ENCODE assay signal across 20 cellular contexts in the genomic region with DNA sequence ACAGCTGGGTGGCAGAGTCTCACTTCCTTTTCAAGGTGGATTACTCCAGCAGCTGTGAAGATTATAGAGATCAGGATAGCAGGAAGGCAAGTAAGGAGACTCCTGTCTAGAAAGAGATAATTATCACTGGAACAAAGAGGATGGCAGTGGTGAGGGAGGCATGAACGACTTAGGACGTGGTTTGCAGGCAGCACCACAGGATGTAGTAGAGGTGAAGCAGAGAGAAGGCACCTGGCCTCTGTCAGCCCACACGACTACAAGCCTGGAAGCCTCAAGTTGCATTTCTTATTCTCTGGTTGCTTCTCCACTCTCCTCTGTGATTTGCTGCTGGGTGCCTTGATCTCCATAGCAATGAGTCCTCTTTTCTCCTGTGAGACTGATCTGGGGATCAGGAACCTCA.
DNase-seq lines count a peak whose midpoint lies in the region; ATAC-seq, FAIRE-seq and TF ChIP-seq lines count a peak whose summit lies in the region.
"Had no signal": no experiment of that assay in that cellular context is flagged by ENCODE, and none has a peak within 500 bp of the region (broad histone marks: within the 10 kb centered on the region; RNA-seq: fewer than 3 reads in every experiment).

No MANE protein-coding gene starts in this region.

- ATAC-seq in DND-41 (ENCODE audit: insufficient read depth, low read depth) = 0 out of 3 replicates have a peak, but pooled peaks have one; percentile 35
- peak; percentile 74 for ATAC-seq in T-helper 17 cell
- ATAC-seq: body of pancreas; heart left ventricle; stimulated activated effector memory CD8-positive, alpha-beta T cell treated with anti-CD3 and anti-CD28 coated beads, Interleukin-12 subunit alpha, Interleukin-12 subunit beta, amount 100 ng/mL, for 72 hours had no signal

- no CpG with 5 or more reads among the region's 3 CpGs for WGBS in H9 (ENCODE audit: extremely low coverage, insufficient read length, low lambda C conversion rate)

- no peak overlapping the region for H3K4ac ChIP-seq in H9 (ENCODE audit: low read depth, low read length)

- TF ChIP-seq CTCF in DND-41 (IDR thresholded peaks at IDR 0.05; ENCODE audit: borderline replicate concordance, extremely low read depth, low read length, poor library complexity, severe bottlenecking) (no peak), H9 (conservative IDR thresholded peaks at IDR 0.05) (no peak), bronchial epithelial cell (IDR thresholded peaks at IDR 0.05; ENCODE audit: insufficient read depth, low read length, severe bottlenecking) (no peak), osteoblast (IDR thresholded peaks at IDR 0.05; ENCODE audit: extremely low read depth, low read depth, low read length) (no peak)

- H3K23ac ChIP-seq in H9 (ENCODE audit: insufficient read length, low read depth, low read length) = no peak overlapping the region

- H4K8ac ChIP-seq in H9 (replicated peaks; ENCODE audit: insufficient read length, low read depth, low read length) = no peak overlapping the region

- H3K4me1 Mint-ChIP-seq in H9 (peaks cover 5% of the 10 kb centered on the region in 2 experiments), T-helper 17 cell (peaks cover 19% of the 10 kb centered on the region)
- H3K4me1 Mint-ChIP-seq: activated B cell treated with CpG ODN at 0.5 μM for 24 hours; stimulated activated effector memory CD8-positive, alpha-beta T cell treated with anti-CD3 and anti-CD28 coated beads, Interleukin-12 subunit alpha, Interleukin-12 subunit beta, amount 100 ng/mL, for 72 hours had no signal

- no peak overlapping the region for H3K14ac ChIP-seq in H9 (ENCODE audit: insufficient read depth, low read length)

- no peak overlapping the region for H3K18ac ChIP-seq in H9 (ENCODE audit: insufficient read length, low read depth, low read length)

- peaks cover 0 to under 1% of the 10 kb centered on the region in 2 experiments; a peak in 1 of 5 replicates for H3K9me3 Mint-ChIP-seq in H9
- H3K9me3 Mint-ChIP-seq: activated B cell treated with CpG ODN at 0.5 μM for 24 hours; stimulated activated effector memory CD8-positive, alpha-beta T cell treated with anti-CD3 and anti-CD28 coated beads, Interleukin-12 subunit alpha, Interleukin-12 subunit beta, amount 100 ng/mL, for 72 hours; type B pancreatic cell had no signal

- H3K79me1 ChIP-seq in H9 (ENCODE audit: insufficient read depth, low read depth, low read length, poor library complexity, severe bottlenecking) = no peaks in the 10 kb centered on the region

- H3K27ac ChIP-seq in DND-41 (ENCODE audit: low read length) = no peak overlapping the region
- H3K27ac ChIP-seq in H9 (ENCODE audit: insufficient read length, low read depth, low read length) = no peak overlapping the region
- H3K27ac ChIP-seq in osteoblast (ENCODE audit: low read depth, low read length) = no peak overlapping the region
- H3K27ac ChIP-seq: body of pancreas, dorsolateral prefrontal cortex, heart left ventricle, RWPE1 had no signal

- H3K79me2 ChIP-seq in DND-41 (ENCODE audit: insufficient read depth, low read length) (no peaks in the 10 kb centered on the region), H9 (ENCODE audit: insufficient read depth, low read length) (no peaks in the 10 kb centered on the region), osteoblast (ENCODE audit: insufficient read depth, low read length) (no peaks in the 10 kb centered on the region)

- H2AK5ac ChIP-seq in H9 (ENCODE audit: insufficient read length, low read length) = no peak overlapping the region

- no peaks in the 10 kb centered on the region for H3K36me3 Mint-ChIP-seq in H9 (ENCODE audit: insufficient read depth in 1 of 3, low read depth in 3 of 3)
- no peaks in the 10 kb centered on the region for H3K36me3 Mint-ChIP-seq in T-helper 17 cell (ENCODE audit: low read depth)
- H3K36me3 Mint-ChIP-seq: stimulated activated effector memory CD8-positive, alpha-beta T cell treated with anti-CD3 and anti-CD28 coated beads, Interleukin-12 subunit alpha, Interleukin-12 subunit beta, amount 100 ng/mL, for 72 hours had no signal

- intact Hi-C loops in posterior vena cava (cut with DNase I) = no loop called here

- H3K9me3 ChIP-seq in DND-41 (ENCODE audit: insufficient read depth, low read length, severe bottlenecking) (no peaks in the 10 kb centered on the region), H9 (ENCODE audit: control insufficient read depth, low read depth, low read length) (no peaks in the 10 kb centered on the region), T-helper 17 cell (ENCODE audit: control insufficient read depth, low read length, poor library complexity, severe bottlenecking) (no peaks in the 10 kb centered on the region), osteoblast (ENCODE audit: low read depth, low read length) (no peaks in the 10 kb centered on the region)
- H3K9me3 ChIP-seq: body of pancreas, heart left ventricle had no signal

- no peak overlapping the region for H2BK15ac ChIP-seq in H9 (ENCODE audit: low read depth, low read length)

- H3K9ac ChIP-seq in DND-41 (ENCODE audit: low read depth, low read length) (no peak overlapping the region), H9 (ENCODE audit: extremely low read depth, insufficient read length, low read length) (no peak overlapping the region)

- H2BK12ac ChIP-seq in H9 (ENCODE audit: insufficient read length, low read depth, low read length) = no peak overlapping the region

- DNase-seq in DND-41 (no peak), H9 (no peak), T-helper 17 cell (no peak), bronchial epithelial cell (ENCODE audit: low read depth) (no peak), OCI-M2 (lab: John Stamatoyannopoulos, UW; ENCODE audit: unreplicated experiment) (no peak), H4 (ENCODE audit: low spot score) (no peak), osteoblast (ENCODE audit: insufficient read length, low spot score, missing footprints) (no peak), posterior vena cava (ENCODE audit: low spot score) (no peak)
- DNase-seq: activated B cell treated with CpG ODN at 0.5 μM for 24 hours, body of pancreas, dorsolateral prefrontal cortex, heart left ventricle, KBM-7, kidney glomerular epithelial cell, NCI-H1105 treated with DMSO at 0.1 percent for 48 hours had no signal

- no peaks in the 10 kb centered on the region for H3K36me3 ChIP-seq in DND-41 (ENCODE audit: insufficient read depth, low read length)
- no peaks in the 10 kb centered on the region for H3K36me3 ChIP-seq in bronchial epithelial cell (ENCODE audit: control insufficient read depth, insufficient read depth, low read length)
- no peaks in the 10 kb centered on the region for H3K36me3 ChIP-seq in osteoblast (ENCODE audit: insufficient read depth, low read length)
- H3K36me3 ChIP-seq: heart left ventricle had no signal

- no peak overlapping the region for H3K4me2 ChIP-seq in DND-41 (ENCODE audit: insufficient read depth, low read length)
- no peak overlapping the region for H3K4me2 ChIP-seq in H9 (ENCODE audit: insufficient read depth, insufficient read length, low read length)
- no peak overlapping the region for H3K4me2 ChIP-seq in osteoblast (ENCODE audit: insufficient read depth, low read length)

- no peak overlapping the region for H3K4me3 ChIP-seq in DND-41 (ENCODE audit: low read depth in 1 of 2, low read length in 2 of 2)
- H3K4me3 ChIP-seq in bronchial epithelial cell (ENCODE audit: low read depth, low read length) = no peak overlapping the region
- H3K4me3 ChIP-seq in osteoblast (ENCODE audit: insufficient read depth, low read length) = no peak overlapping the region
- H3K4me3 ChIP-seq: body of pancreas, dorsolateral prefrontal cortex, heart left ventricle, skin epidermis had no signal

- no peak overlapping the region for H2BK20ac ChIP-seq in H9 (ENCODE audit: low read depth, low read length, poor library complexity, severe bottlenecking)

- H3K4me1 ChIP-seq in DND-41 (ENCODE audit: insufficient read depth, low read length) = no peaks in the 10 kb centered on the region
- no peaks in the 10 kb centered on the region; the same call in 1 of the 2 replicates for H3K4me1 ChIP-seq in H9 (ENCODE audit: insufficient read depth, low read length)
- no peaks in the 10 kb centered on the region for H3K4me1 ChIP-seq in osteoblast (ENCODE audit: insufficient read depth, low read length)
- H3K4me1 ChIP-seq: body of pancreas had no signal

- no peaks in the 10 kb centered on the region for H3K23me2 ChIP-seq in H9 (ENCODE audit: insufficient read length, low read depth, low read length, poor library complexity, severe bottlenecking)

- H2BK120ac ChIP-seq in H9 (ENCODE audit: low read depth, low read length, poor library complexity, severe bottlenecking) = no peak overlapping the region

- H4K91ac ChIP-seq in H9 (ENCODE audit: insufficient read length, low read depth, low read length) = no peak overlapping the region

- H3K27me3 ChIP-seq in DND-41 (ENCODE audit: insufficient read depth, low read length, poor library complexity) = peaks cover 3% of the 10 kb centered on the region
- H3K27me3 ChIP-seq in H9 (ENCODE audit: insufficient read depth, low read length) = no peaks in the 10 kb centered on the region
- H3K27me3 ChIP-seq in bronchial epithelial cell (ENCODE audit: control insufficient read depth, insufficient read depth, low read length) = no peaks in the 10 kb centered on the region
- no peaks in the 10 kb centered on the region for H3K27me3 ChIP-seq in osteoblast (ENCODE audit: insufficient read depth, low read length)
- H3K27me3 ChIP-seq: body of pancreas, heart left ventricle had no signal

- H4K20me1 ChIP-seq in DND-41 (ENCODE audit: insufficient read depth, low read length) (no peaks in the 10 kb centered on the region), H9 (ENCODE audit: control insufficient read depth, insufficient read depth, insufficient read length) (no peaks in the 10 kb centered on the region), osteoblast (ENCODE audit: insufficient read depth, low read length) (no peaks in the 10 kb centered on the region)

- no peak overlapping the region for H3K56ac ChIP-seq in H9 (ENCODE audit: insufficient read length, low read depth, low read length)

- H3K4me3 Mint-ChIP-seq in H9 = no peak overlapping the region
- H3K4me3 Mint-ChIP-seq in T-helper 17 cell = no peak overlapping the region
- H3K4me3 Mint-ChIP-seq: activated B cell treated with CpG ODN at 0.5 μM for 24 hours; stimulated activated effector memory CD8-positive, alpha-beta T cell treated with anti-CD3 and anti-CD28 coated beads, Interleukin-12 subunit alpha, Interleukin-12 subunit beta, amount 100 ng/mL, for 72 hours; type B pancreatic cell had no signal

- no peak overlapping the region for H3T11ph ChIP-seq in H9 (ENCODE audit: low read length)

- no peak overlapping the region for H4K5ac ChIP-seq in H9 (ENCODE audit: insufficient read length, low read depth, low read length)

- FAIRE-seq in bronchial epithelial cell (lab: Jason Lieb, UNC) = peak; percentile 50
- FAIRE-seq: GM18507 had no signal

- no peak overlapping the region for H2AFZ ChIP-seq in DND-41 (ENCODE audit: low read depth, low read length)
- H2AFZ ChIP-seq in H9 (ENCODE audit: low read length) = peak overlapping the region; percentile 29
- no peak overlapping the region for H2AFZ ChIP-seq in osteoblast (ENCODE audit: low read length)

- H3K27ac Mint-ChIP-seq in H9 (no peak overlapping the region), T-helper 17 cell (peak overlapping the region; percentile 81)
- H3K27ac Mint-ChIP-seq: activated B cell treated with CpG ODN at 0.5 μM for 24 hours; stimulated activated effector memory CD8-positive, alpha-beta T cell treated with anti-CD3 and anti-CD28 coated beads, Interleukin-12 subunit alpha, Interleukin-12 subunit beta, amount 100 ng/mL, for 72 hours; type B pancreatic cell had no signal

- H2BK5ac ChIP-seq in H9 (ENCODE audit: insufficient read length, low read length) = no peak overlapping the region

- H3K27me3 Mint-ChIP-seq in H9 (ENCODE audit: low read depth) = no peaks in the 10 kb centered on the region
- H3K27me3 Mint-ChIP-seq in T-helper 17 cell = peaks cover 15% of the 10 kb centered on the region
- H3K27me3 Mint-ChIP-seq: type B pancreatic cell had no signal
